Comparison of ENCODE assay signal across 8 cellular contexts in genomic region chr11:93225642-93226041, GRCh38. TPM values are rescaled to one million over a fixed set of nuclear protein-coding genes. Genes with fewer than 3 reads are reported as not detected.
DNase-seq lines count a peak whose midpoint lies in the region; ATAC-seq and TF ChIP-seq lines count a peak whose summit lies in the region.

No MANE protein-coding gene starts in this region.

- no peaks in the 10 kb centered on the region for H4K20me1 ChIP-seq in HCT116 (ENCODE audit: insufficient read depth)
- H4K20me1 ChIP-seq in PC-3 (ENCODE audit: low read length): no peaks in the 10 kb centered on the region

- H3K79me2 ChIP-seq in HCT116 (ENCODE audit: insufficient read depth, low read length) (no peaks in the 10 kb centered on the region), PC-3 (ENCODE audit: low read length) (no peaks in the 10 kb centered on the region)

- BruUV-seq in HCT116 (replicated peaks; lab: Mats Ljungman, UMichigan) (no TSS peak), PC-3 (replicated peaks; lab: Mats Ljungman, UMichigan) (no TSS peak)

- DNase-seq in AG09319 (ENCODE audit: extremely low read depth, low read depth) (no peak), HCT116 (ENCODE audit: low read depth, low spot score) (peak; percentile 13), PC-3 (peak; percentile 54), globus pallidus (ENCODE audit: low spot score) (peak; percentile 37), 8988T (no peak), KG1 (lab: John Stamatoyannopoulos, UW) (no peak), aorta (no peak), ecto neural progenitor cell (ENCODE audit: low spot score) (no peak)

- H3K9ac ChIP-seq in HCT116 (ENCODE audit: low read length): no peak overlapping the region
- H3K9ac ChIP-seq in PC-3 (ENCODE audit: low read length): no peak overlapping the region

- H3K4me1 ChIP-seq in HCT116 (ENCODE audit: control insufficient read depth in 1 of 2, insufficient read depth in 2 of 2, low read length in 2 of 2): peaks cover 0 to 5% of the 10 kb centered on the region in 2 experiments; a peak in 1 of 4 replicates
- H3K4me1 ChIP-seq in PC-3 (ENCODE audit: insufficient read depth, low read length): no peaks in the 10 kb centered on the region
- H3K4me1 ChIP-seq in aorta (ENCODE audit: control insufficient read depth in 1 of 2, insufficient read depth in 2 of 2, low read length in 2 of 2): no peaks in the 10 kb centered on the region

- WGBS in aorta, 2 donors: 2 to 4% methylated on average over 2 of the region's 2 CpGs

- peak; percentile 15; the same call in 1 of the 2 replicates for TF ChIP-seq CTCF in AG09319 (IDR thresholded peaks at IDR 0.05; ENCODE audit: low read depth, low read length)
- peak in 2 of 3 experiments; percentile 47 to 50; a peak in 3 of 6 replicates for TF ChIP-seq CTCF in HCT116 (IDR thresholded peaks at IDR 0.05 in 2 of 3, conservative IDR thresholded peaks at IDR 0.05 in 1 of 3; ENCODE audit: borderline replicate concordance in 1 of 3, insufficient read depth in 1 of 3, low read depth in 2 of 3, low read length in 2 of 3)
- peak; percentile 66 for TF ChIP-seq CTCF in PC-3 (conservative IDR thresholded peaks at IDR 0.05; ENCODE audit: low read depth, low read length)

- H3K9me2 ChIP-seq in HCT116 (ENCODE audit: insufficient read depth) (no peaks in the 10 kb centered on the region), PC-3 (replicated peaks; ENCODE audit: low read length) (no peaks in the 10 kb centered on the region)

- no peaks in the 10 kb centered on the region for H3K9me3 ChIP-seq in HCT116 (ENCODE audit: control insufficient read depth in 1 of 2, insufficient read depth in 1 of 2, low read depth in 1 of 2, low read length in 2 of 2)
- H3K9me3 ChIP-seq in PC-3 (ENCODE audit: low read length): no peaks in the 10 kb centered on the region
- H3K9me3 ChIP-seq in aorta (ENCODE audit: control insufficient read depth, low read length): no peaks in the 10 kb centered on the region

- ATAC-seq in HCT116: 0 out of 2 replicates have a peak, but pooled peaks have one; percentile 36
- ATAC-seq in PC-3: no peak; the same call in 1 of the 2 replicates
- ATAC-seq in aorta (ENCODE audit: low FRiP score): no peak

- no peaks in the 10 kb centered on the region for H3K36me3 ChIP-seq in HCT116 (ENCODE audit: control insufficient read depth in 1 of 2, insufficient read depth in 2 of 2, low read length in 2 of 2)
- H3K36me3 ChIP-seq in PC-3 (ENCODE audit: low read depth, low read length): no peaks in the 10 kb centered on the region
- no peaks in the 10 kb centered on the region for H3K36me3 ChIP-seq in aorta (ENCODE audit: control insufficient read depth in 1 of 2, insufficient read depth in 2 of 2, low read length in 1 of 2)

- no peaks in the 10 kb centered on the region for H3F3A ChIP-seq in PC-3 (ENCODE audit: low read length, unreplicated experiment)

- H3K27ac ChIP-seq in HCT116 (ENCODE audit: low read depth, low read length) (no peak overlapping the region), PC-3 (ENCODE audit: low read length) (no peak overlapping the region), aorta (ENCODE audit: low read depth in 1 of 2, low read length in 2 of 2) (no peak overlapping the region)

- H3K4me3 ChIP-seq in HCT116 (replicated peaks in 1 of 2; ENCODE audit: low read depth in 1 of 2, low read length in 2 of 2): no peak overlapping the region
- no peak overlapping the region for H3K4me3 ChIP-seq in PC-3 (ENCODE audit: low read length)
- no peak overlapping the region for H3K4me3 ChIP-seq in aorta (ENCODE audit: low read length in 2 of 2)

- intact Hi-C loops in HCT116 (cut with micrococcal nuclease): loop anchor here (1.0 to 10.0 kb wide), 2 partner anchors 283 to 491 kb away; no protein-coding TSS in a partner anchor
- intact Hi-C loops in PC-3 (cut with micrococcal nuclease): loop anchor here (1.0 kb wide), 2 partner anchors 136 to 283 kb away; no protein-coding TSS in a partner anchor
- intact Hi-C loops in aorta (cut with DNase I): loop anchor here in 1 of 2 donors (5.0 kb wide), 1 partner anchor 283 kb away; no protein-coding TSS in a partner anchor

- TF ChIP-seq POLR2A in HCT116 (IDR thresholded peaks at IDR 0.05; ENCODE audit: borderline replicate concordance, extremely low read depth, insufficient read depth, insufficient read length): no peak

- POLR2A ChIA-PET in HCT116 (lab: Charles Lee) (no interaction called here), PC-3 (lab: Charles Lee; ENCODE audit: unreplicated experiment) (no interaction called here)

- H3K4me2 ChIP-seq in HCT116 (ENCODE audit: low read length) (no peak overlapping the region), PC-3 (ENCODE audit: low read length) (no peak overlapping the region)

- H2AFZ ChIP-seq in HCT116 (ENCODE audit: low read depth, low read length, poor library complexity, severe bottlenecking): no peak overlapping the region
- H2AFZ ChIP-seq in PC-3 (ENCODE audit: low read length): no peak overlapping the region

- RAD21 ChIA-PET in HCT116 (lab: Charles Lee; ENCODE audit: low non-redundant PET in 1 of 2, low total read pairs in 2 of 2, uncharacterized antibody in 2 of 2, unreplicated experiment in 2 of 2): interaction anchor here (1.0 to 1.6 kb wide), 2 partner anchors 284 kb away, joined by 4 to 6 read pairs; no protein-coding TSS in a partner anchor

- peak; percentile 70 for TF ChIP-seq RAD21 in HCT116 (IDR thresholded peaks at IDR 0.05; ENCODE audit: low read depth)

- CTCF ChIA-PET in HCT116 (lab: Charles Lee): interaction anchor here (0.6 to 3.5 kb wide), 10 partner anchors 13 to 427 kb away, joined by 3 to 38 read pairs (median 4); no protein-coding TSS in a partner anchor
- CTCF ChIA-PET in PC-3 (lab: Charles Lee): interaction anchor here (0.6 to 1.3 kb wide), 2 partner anchors 132 to 284 kb away, joined by 3 to 7 read pairs; no protein-coding TSS in a partner anchor

- H3K27me3 ChIP-seq in HCT116 (ENCODE audit: insufficient read depth, low read length) (no peaks in the 10 kb centered on the region), PC-3 (ENCODE audit: low read length) (peaks cover 19% of the 10 kb centered on the region), aorta (ENCODE audit: control insufficient read depth in 1 of 2, insufficient read depth in 2 of 2, low read length in 1 of 2) (no peaks in the 10 kb centered on the region)

TF ChIP-seq in HCT116, 20 proteins besides CTCF, POLR2A, EP300 and RAD21:
- TF ChIP-seq, protein P1, sequence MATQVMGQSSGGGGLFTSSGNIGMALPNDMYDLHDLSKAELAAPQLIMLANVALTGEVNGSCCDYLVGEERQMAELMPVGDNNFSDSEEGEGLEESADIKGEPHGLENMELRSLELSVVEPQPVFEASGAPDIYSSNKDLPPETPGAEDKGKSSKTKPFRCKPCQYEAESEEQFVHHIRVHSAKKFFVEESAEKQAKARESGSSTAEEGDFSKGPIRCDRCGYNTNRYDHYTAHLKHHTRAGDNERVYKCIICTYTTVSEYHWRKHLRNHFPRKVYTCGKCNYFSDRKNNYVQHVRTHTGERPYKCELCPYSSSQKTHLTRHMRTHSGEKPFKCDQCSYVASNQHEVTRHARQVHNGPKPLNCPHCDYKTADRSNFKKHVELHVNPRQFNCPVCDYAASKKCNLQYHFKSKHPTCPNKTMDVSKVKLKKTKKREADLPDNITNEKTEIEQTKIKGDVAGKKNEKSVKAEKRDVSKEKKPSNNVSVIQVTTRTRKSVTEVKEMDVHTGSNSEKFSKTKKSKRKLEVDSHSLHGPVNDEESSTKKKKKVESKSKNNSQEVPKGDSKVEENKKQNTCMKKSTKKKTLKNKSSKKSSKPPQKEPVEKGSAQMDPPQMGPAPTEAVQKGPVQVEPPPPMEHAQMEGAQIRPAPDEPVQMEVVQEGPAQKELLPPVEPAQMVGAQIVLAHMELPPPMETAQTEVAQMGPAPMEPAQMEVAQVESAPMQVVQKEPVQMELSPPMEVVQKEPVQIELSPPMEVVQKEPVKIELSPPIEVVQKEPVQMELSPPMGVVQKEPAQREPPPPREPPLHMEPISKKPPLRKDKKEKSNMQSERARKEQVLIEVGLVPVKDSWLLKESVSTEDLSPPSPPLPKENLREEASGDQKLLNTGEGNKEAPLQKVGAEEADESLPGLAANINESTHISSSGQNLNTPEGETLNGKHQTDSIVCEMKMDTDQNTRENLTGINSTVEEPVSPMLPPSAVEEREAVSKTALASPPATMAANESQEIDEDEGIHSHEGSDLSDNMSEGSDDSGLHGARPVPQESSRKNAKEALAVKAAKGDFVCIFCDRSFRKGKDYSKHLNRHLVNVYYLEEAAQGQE (IDR thresholded peaks at IDR 0.05; ENCODE audit: low read depth): no peak
- TF ChIP-seq FOSL1 (IDR thresholded peaks at IDR 0.05; ENCODE audit: low read depth): no peak
- TF ChIP-seq SIN3A (IDR thresholded peaks at IDR 0.05; ENCODE audit: low read depth): no peak
- TF ChIP-seq, protein P2, sequence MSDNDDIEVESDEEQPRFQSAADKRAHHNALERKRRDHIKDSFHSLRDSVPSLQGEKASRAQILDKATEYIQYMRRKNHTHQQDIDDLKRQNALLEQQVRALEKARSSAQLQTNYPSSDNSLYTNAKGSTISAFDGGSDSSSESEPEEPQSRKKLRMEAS (IDR thresholded peaks at IDR 0.05): no peak
- TF ChIP-seq CEBPB (IDR thresholded peaks at IDR 0.05; ENCODE audit: low read depth): no peak
- no peak for TF ChIP-seq POLR2AphosphoS5 (IDR thresholded peaks at IDR 0.05; ENCODE audit: low read depth, low read length)
- no peak for TF ChIP-seq CBX3 (IDR thresholded peaks at IDR 0.05; ENCODE audit: low read depth)
- no peak for TF ChIP-seq SRF (IDR thresholded peaks at IDR 0.05; ENCODE audit: low read depth)
- no peak for TF ChIP-seq EZH2phosphoT487 (IDR thresholded peaks at IDR 0.05; ENCODE audit: borderline replicate concordance)
- TF ChIP-seq ATF3 (IDR thresholded peaks at IDR 0.05): no peak
- TF ChIP-seq SP1 (IDR thresholded peaks at IDR 0.05; ENCODE audit: low read depth): no peak
- no peak for TF ChIP-seq ZNF274 (IDR thresholded peaks at IDR 0.05; ENCODE audit: low read depth, low read length)
- TF ChIP-seq ZFX (IDR thresholded peaks at IDR 0.05): no peak
- no peak for TF ChIP-seq EZH2 (IDR thresholded peaks at IDR 0.05)
- TF ChIP-seq TCF7L2 (IDR thresholded peaks at IDR 0.05; ENCODE audit: borderline replicate concordance, extremely low read depth, insufficient read depth, insufficient read length): no peak
TF ChIP-seq in HCT116: peak in this region for 0.

RNA-seq across cellular contexts. Expression of gene SLC36A4, which starts 27.9 kb away (rescaled TPM):
- total RNA-seq in HCT116 (2021; ENCODE audit: unreplicated experiment): 21.1 TPM
- 13.2 and 13.5 TPM in 2 replicates for polyA plus RNA-seq in HCT116 (2012)
- 10.5 and 21.3 TPM in 2 replicates for total RNA-seq in PC-3 (2014; rRNA removed)
- 10 to 100 TPM; 20.8 to 23.7 TPM for total RNA-seq in aorta
- polyA plus RNA-seq in aorta: 1 to 10 TPM; 4.4 to 5.3 TPM

Comparison
In these comparisons a context has a peak if more than half of its experiments do, and no peak if none do; other contexts are left out.
1. DNase-seq: peak in HCT116 (single experiment), PC-3 (single experiment) and globus pallidus (single experiment); none in AG09319 (single experiment), 8988T (single experiment), KG1 (single experiment), aorta (0 of 2) and ecto neural progenitor cell (single experiment).
2. CTCF ChIP-seq: peak in every context shown above with its lines; median percentile 66 in PC-3; 48 in HCT116; 15 in AG09319.